ENCODE assay signal across 8 cellular contexts in the genomic region with DNA sequence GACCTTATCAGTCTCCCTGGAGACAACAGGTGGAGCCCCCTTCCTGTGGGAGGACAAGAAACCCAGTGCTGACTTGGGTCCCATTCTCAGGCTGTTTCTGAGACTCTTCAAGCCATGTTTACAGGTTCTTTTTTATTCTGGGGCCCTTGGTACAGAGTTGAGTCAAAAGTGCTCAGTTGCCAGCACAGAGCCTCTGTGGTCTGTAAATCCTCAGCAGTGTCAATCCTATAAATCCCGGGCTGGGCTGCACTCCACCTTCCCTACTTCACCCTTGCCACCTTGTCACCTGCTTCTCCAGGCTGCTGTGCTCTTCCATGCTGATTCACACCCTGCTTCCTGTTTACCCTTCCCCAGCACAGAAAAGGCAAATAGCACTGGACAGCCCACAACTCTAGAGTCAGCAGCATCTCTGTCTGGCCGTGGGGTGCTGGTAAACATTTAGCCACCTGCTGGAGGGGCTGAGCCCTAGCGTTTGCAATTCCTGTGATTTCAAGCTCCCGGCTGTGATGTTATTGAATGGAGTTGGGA.
A peak's percentile ranks its signal among the peaks of the same experiment; 100 is the strongest.
DNase-seq lines count a peak whose midpoint lies in the region; ATAC-seq, FAIRE-seq and TF ChIP-seq lines count a peak whose summit lies in the region.

No MANE protein-coding gene starts in this region.

- intact Hi-C loops in ovary (cut with DNase I): no loop called here

- no peak overlapping the region for H3K27ac ChIP-seq in ovary

- WGBS in ovary, 3 donors: 11 to 17% (median 15%) methylated on average over 4 of the region's 4 CpGs

- ATAC-seq in HG03097 (IDR thresholded peaks at IDR 0.05; ENCODE audit: low FRiP score, unreplicated experiment) (no peak), HG03175 (IDR thresholded peaks at IDR 0.05; ENCODE audit: unreplicated experiment) (no peak)

- FAIRE-seq in GM19239 (lab: Jason Lieb, UNC) (peak; percentile 68), bronchial epithelial cell (lab: Jason Lieb, UNC) (no peak)

- no peak for TF ChIP-seq EP300 in ovary (IDR thresholded peaks at IDR 0.05)

- H3K27me3 ChIP-seq in bronchial epithelial cell (ENCODE audit: control insufficient read depth, insufficient read depth, low read length) (no peaks in the 10 kb centered on the region), ovary (no peaks in the 10 kb centered on the region)

- H3K36me3 ChIP-seq in bronchial epithelial cell (ENCODE audit: control insufficient read depth, insufficient read depth, low read length) (no peaks in the 10 kb centered on the region), ovary (no peaks in the 10 kb centered on the region)

- no peak for TF ChIP-seq POLR2A in ovary (IDR thresholded peaks at IDR 0.05)

- no peak for TF ChIP-seq CTCF in bronchial epithelial cell (IDR thresholded peaks at IDR 0.05; ENCODE audit: insufficient read depth, low read length, severe bottlenecking)
- TF ChIP-seq CTCF in ovary (IDR thresholded peaks at IDR 0.05): no peak

- H3K9me3 ChIP-seq in ovary: no peaks in the 10 kb centered on the region

- peak; percentile 18 for DNase-seq in AG20443 (ENCODE audit: low spot score)
- no peak for DNase-seq in GM19239 (ENCODE audit: insufficient read length, low spot score)
- DNase-seq in NAMALWA (ENCODE audit: low spot score): peak; percentile 16
- peak; percentile 32 for DNase-seq in bronchial epithelial cell (ENCODE audit: low read depth)
- no peak for DNase-seq in ovary
- no peak for DNase-seq in NCI-H446 treated with DMSO at 0.1 percent for 48 hours (lab: John Stamatoyannopoulos, UW)

- H3K4me3 ChIP-seq in bronchial epithelial cell (ENCODE audit: low read depth, low read length): no peak overlapping the region
- H3K4me3 ChIP-seq in ovary: no peak overlapping the region

- no peaks in the 10 kb centered on the region for H3K4me1 ChIP-seq in ovary (ENCODE audit: insufficient read depth)

Comparison
In these comparisons a context has a peak if more than half of its experiments do, and no peak if none do; other contexts are left out.
1. DNase-seq: peak in AG20443 (single experiment), NAMALWA (single experiment) and bronchial epithelial cell (single experiment); none in GM19239 (single experiment), ovary (0 of 5) and NCI-H446 treated with DMSO at 0.1 percent for 48 hours (single experiment).